In genomic region chr22:22988785-22989184, GRCh38 we compare ENCODE assay signal across 9 cellular contexts.
"Had no signal": no experiment of that assay in that cellular context is flagged by ENCODE, and none has a peak within 500 bp of the region (broad histone marks: within the 10 kb centered on the region; RNA-seq: fewer than 3 reads in every experiment).

No MANE protein-coding gene starts in this region.

- H3K4me3 ChIP-seq: GM23338 had no signal

- FAIRE-seq: H1, H54, HepG2 had no signal

- H3K4me2 ChIP-seq: GM23338 had no signal

- ATAC-seq: GM23338, HepG2 had no signal

- H2AFZ ChIP-seq: GM23338 had no signal

- DNase-seq: H9, HCEC 1CT, Karpas-422, KG1 had no signal

- H3K27ac ChIP-seq: HL-60 had no signal
